ENCODE assay signal across 29 cellular contexts in genomic region chr9:127207734-127208410, GRCh38.
"Had no signal": no experiment of that assay in that cellular context is flagged by ENCODE, and none has a peak within 500 bp of the region (broad histone marks: within the 10 kb centered on the region; RNA-seq: fewer than 3 reads in every experiment).

No MANE protein-coding gene starts in this region.

- H3K27me3 ChIP-seq: colonic mucosa, gastrocnemius medialis, ovary, right lobe of liver, stomach, thyroid gland had no signal

- H3K4me1 Mint-ChIP-seq: immature natural killer cell; memory B cell; stimulated activated effector memory CD8-positive, alpha-beta T cell treated with anti-CD3 and anti-CD28 coated beads, Interleukin-12 subunit alpha, Interleukin-12 subunit beta, amount 100 ng/mL, for 72 hours had no signal

- H3K27ac ChIP-seq: colonic mucosa, epithelial cell of prostate, gastrocnemius medialis, ovary, right lobe of liver, stomach, thyroid gland had no signal

- H3K27me3 Mint-ChIP-seq: memory B cell had no signal

- H3K4me3 ChIP-seq: colonic mucosa, gastrocnemius medialis, lung, ovary, right lobe of liver, smooth muscle cell, stomach, thyroid gland had no signal

- H3K9me3 ChIP-seq: colonic mucosa, gastrocnemius medialis, ovary, right lobe of liver, stomach, thyroid gland had no signal

- ATAC-seq: esophagus mucosa; gastrocnemius medialis; left colon; left ventricle myocardium superior; right lobe of liver; stimulated activated effector memory CD8-positive, alpha-beta T cell treated with anti-CD3 and anti-CD28 coated beads, Interleukin-12 subunit alpha, Interleukin-12 subunit beta, amount 100 ng/mL, for 72 hours had no signal

- H3K4me1 ChIP-seq: colonic mucosa, right lobe of liver, thyroid gland had no signal

- H3K4me3 Mint-ChIP-seq: dendritic cell treated with granulocyte-macrophage colony-stimulating factor and Interleukin-4, amounts not matched to agents 40 ng/mL and 50 ng/mL, for 4 days; endodermal cell; immature natural killer cell; memory B cell; nephron progenitor cell; stimulated activated effector memory CD8-positive, alpha-beta T cell treated with anti-CD3 and anti-CD28 coated beads, Interleukin-12 subunit alpha, Interleukin-12 subunit beta, amount 100 ng/mL, for 72 hours had no signal

- H3K9me3 Mint-ChIP-seq: dendritic cell treated with granulocyte-macrophage colony-stimulating factor and Interleukin-4, amounts not matched to agents 40 ng/mL and 50 ng/mL, for 4 days; endodermal cell; immature natural killer cell; memory B cell; nephron progenitor cell; stimulated activated effector memory CD8-positive, alpha-beta T cell treated with anti-CD3 and anti-CD28 coated beads, Interleukin-12 subunit alpha, Interleukin-12 subunit beta, amount 100 ng/mL, for 72 hours had no signal

- H3K27ac Mint-ChIP-seq: dendritic cell treated with granulocyte-macrophage colony-stimulating factor and Interleukin-4, amounts not matched to agents 40 ng/mL and 50 ng/mL, for 4 days; endodermal cell; memory B cell; nephron progenitor cell; stimulated activated effector memory CD8-positive, alpha-beta T cell treated with anti-CD3 and anti-CD28 coated beads, Interleukin-12 subunit alpha, Interleukin-12 subunit beta, amount 100 ng/mL, for 72 hours had no signal

- DNase-seq: central memory CD4-positive, alpha-beta T cell; colonic mucosa; effector CD8-positive, alpha-beta T cell; foreskin fibroblast; hypothalamus; immature natural killer cell; islet precursor cell; kidney glomerular epithelial cell; left ventricle myocardium superior; nephron progenitor cell; occipital lobe; right lobe of liver; stimulated activated CD4-positive, alpha-beta T cell treated with anti-CD3 and anti-CD28 coated beads, Interleukin-2, amount 100 ng/mL, for 24 hours; stimulated activated CD4-positive, alpha-beta T cell treated with anti-CD3 and anti-CD28 coated beads, Interleukin-4, amount 100 ng/mL, for 24 hours; stimulated activated naive CD4-positive, alpha-beta T cell treated with Interleukin-2 at 50 U/mL for 16 hours; stomach; thyroid gland; trophoblast cell had no signal

- H3K36me3 Mint-ChIP-seq: stimulated activated effector memory CD8-positive, alpha-beta T cell treated with anti-CD3 and anti-CD28 coated beads, Interleukin-12 subunit alpha, Interleukin-12 subunit beta, amount 100 ng/mL, for 72 hours had no signal

- H3K36me3 ChIP-seq: colonic mucosa, gastrocnemius medialis, ovary, right lobe of liver, thyroid gland had no signal
